ENCODE assay signal across 8 cellular contexts in the genomic region with DNA sequence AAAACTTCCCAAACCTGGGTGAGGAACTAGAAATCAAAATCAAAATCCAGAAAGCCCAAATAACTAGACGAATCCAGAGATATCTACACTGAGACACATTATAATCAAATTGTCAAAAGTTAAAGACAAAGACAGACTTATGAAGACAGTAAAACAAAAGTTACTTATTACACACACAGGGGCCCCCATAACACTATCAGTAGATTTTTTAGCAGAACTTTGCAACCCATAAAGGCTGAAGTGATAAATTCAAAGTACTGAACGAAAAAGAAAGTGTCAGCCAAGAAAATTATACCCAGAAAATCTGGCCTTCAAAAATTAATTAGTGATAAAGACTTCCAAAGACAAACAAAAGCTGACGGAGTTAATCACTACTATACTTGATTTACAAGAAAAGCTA.
"Had no signal": no experiment of that assay in that cellular context is flagged by ENCODE, and none has a peak within 500 bp of the region (broad histone marks: within the 10 kb centered on the region; RNA-seq: fewer than 3 reads in every experiment).

No MANE protein-coding gene starts in this region.

- H3K27ac ChIP-seq: GM23248 had no signal

- H3K4me1 ChIP-seq: HAP-1 had no signal

- H3K36me3 ChIP-seq: HAP-1 had no signal

- H3K4me3 ChIP-seq: GM23248, HAP-1, K562 had no signal

- ATAC-seq: HCT116, K562 had no signal

- DNase-seq: GM23248, GOT3, H7, IMR-90, KG1 had no signal

- H3K9me3 ChIP-seq: HAP-1 had no signal
